In the genomic region with DNA sequence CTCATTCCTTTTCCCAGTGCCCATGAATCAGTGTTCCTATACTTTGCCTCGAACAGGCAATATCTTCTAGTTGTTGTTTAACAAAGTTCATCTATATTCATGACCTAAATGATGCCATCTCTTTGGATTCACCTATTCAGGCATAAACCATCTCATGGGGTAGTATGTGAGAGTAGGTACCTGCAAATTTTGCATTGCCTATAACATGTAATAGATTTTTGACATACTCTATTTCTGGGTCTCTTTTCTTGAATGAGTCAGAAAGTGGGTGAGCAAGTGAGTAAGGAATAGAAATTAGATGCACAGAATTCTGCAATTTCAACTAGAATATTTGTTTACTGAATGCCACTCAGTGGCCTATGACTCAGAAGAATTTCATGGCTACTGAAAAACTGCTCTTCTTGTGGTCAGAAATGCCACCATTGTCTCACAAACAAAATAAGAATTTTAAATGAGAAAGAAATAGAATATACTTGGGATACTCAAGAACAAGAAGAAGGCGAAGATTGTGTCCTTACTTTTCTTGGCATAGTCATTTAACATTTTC, we compare ENCODE assay signal across 32 cellular contexts.
DNase-seq lines count a peak whose midpoint lies in the region; ATAC-seq, FAIRE-seq and TF ChIP-seq lines count a peak whose summit lies in the region.
"Had no signal": no experiment of that assay in that cellular context is flagged by ENCODE, and none has a peak within 500 bp of the region (broad histone marks: within the 10 kb centered on the region; RNA-seq: fewer than 3 reads in every experiment).

No MANE protein-coding gene starts in this region.

- TF ChIP-seq RAD21 in A549 (conservative IDR thresholded peaks at IDR 0.05 in 1 of 2, IDR thresholded peaks at IDR 0.05 in 1 of 2): no peak
- no peak for TF ChIP-seq RAD21 in HepG2 (CRISPR knock-in tag; IDR thresholded peaks at IDR 0.05)

- no peak for DNase-seq in A549 (ENCODE audit: low read depth in 1 of 2, low spot score in 1 of 2)
- DNase-seq in HT1080 (ENCODE audit: low read depth): peak; percentile 58
- no peak for DNase-seq in astrocyte (ENCODE audit: low read depth)
- peak; percentile 7 for DNase-seq in iris pigment epithelial cell (ENCODE audit: low read depth)
- DNase-seq in Calu3: no peak
- DNase-seq in HepG2 (ENCODE audit: low spot score): no peak
- DNase-seq in AML-193 (lab: John Stamatoyannopoulos, UW): no peak
- DNase-seq in GM20000 (ENCODE audit: low spot score): no peak
- DNase-seq: activated B cell treated with CpG ODN at 0.5 μM for 24 hours; activated CD4-positive, alpha-beta T cell treated with anti-CD3 and anti-CD28 coated beads, Interleukin-2, amount 50 U/mL, for 4 hours; activated naive CD4-positive, alpha-beta T cell; activated T-cell treated with anti-CD3 and anti-CD28 coated beads, Interleukin-2, amount 50 U/mL, for 72 hours; amygdala; CD8-positive, alpha-beta T cell; colonic mucosa; left lung; naive thymus-derived CD4-positive, alpha-beta T cell; NCI-H1092 treated with DMSO at 0.1 percent for 48 hours; NCI-H187; NCI-H524 treated with DMSO at 0.1 percent for 48 hours; NK-92 treated with Interleukin-12 subunit alpha and Interleukin-12 subunit beta, amount 100 ng/mL, for 24 hours; SIG-M5; stimulated activated naive CD8-positive, alpha-beta T cell treated with anti-CD3 and anti-CD28 coated beads, Interleukin-15, Interleukin-2, amounts not matched to agents 100 U/mL and 50 U/mL, for 24 hours; T1000 had no signal

- WGBS in A549 (ENCODE audit: missing lambda C conversion rate): 53% methylated on average over 2 of the region's 2 CpGs
- 8% methylated on average over 2 of the region's 2 CpGs for WGBS in HepG2 (ENCODE audit: low lambda C conversion rate)

- H3K4me3 ChIP-seq in A549 (no peak overlapping the region), astrocyte (ENCODE audit: insufficient read depth, low read depth, low read length) (no peak overlapping the region), HepG2 (replicated peaks in 1 of 3; ENCODE audit: insufficient read depth in 1 of 3, low read depth in 2 of 3, low read length in 3 of 3) (no peak overlapping the region)
- H3K4me3 ChIP-seq: cardiac muscle cell, colonic mucosa, esophagus muscularis mucosa, left lung, prostate gland, vagina had no signal

- in situ Hi-C loops in HepG2 (cut with HindIII; ENCODE audit: extremely low pct_ligation_motif_present, low pct_unique_long_range_greater_than_20kb): no loop called here

- TF ChIP-seq POLR2A in A549 (IDR thresholded peaks at IDR 0.05; ENCODE audit: low read length) (no peak), HepG2 (IDR thresholded peaks at IDR 0.05; ENCODE audit: insufficient read depth in 1 of 2, low read depth in 2 of 2, low read length in 2 of 2) (no peak)

- TF ChIP-seq EP300 in A549 (IDR thresholded peaks at IDR 0.05) (no peak), HepG2 (IDR thresholded peaks at IDR 0.05; ENCODE audit: low read depth in 2 of 2, low read length in 2 of 2) (no peak), HepG2 (CRISPR knock-in tag; IDR thresholded peaks at IDR 0.05; ENCODE audit: borderline replicate concordance) (no peak)

- no peaks in the 10 kb centered on the region for H3K9me3 ChIP-seq in A549
- no peaks in the 10 kb centered on the region for H3K9me3 ChIP-seq in astrocyte (ENCODE audit: insufficient read depth, low read depth, low read length)
- H3K9me3 ChIP-seq in HepG2 (ENCODE audit: low read length): no peaks in the 10 kb centered on the region
- H3K9me3 ChIP-seq: colonic mucosa, esophagus muscularis mucosa, left lung, prostate gland, vagina had no signal

- H3K27ac ChIP-seq in A549 (no peak overlapping the region), astrocyte (ENCODE audit: low read depth, low read length) (peak overlapping the region; percentile 6), HepG2 (ENCODE audit: extremely low read length, insufficient read depth, low read length) (no peak overlapping the region)
- H3K27ac ChIP-seq: cardiac muscle cell, colonic mucosa, esophagus muscularis mucosa, HL-60, left lung, prostate gland, vagina had no signal

- no peak overlapping the region for H3K4me3 Mint-ChIP-seq in astrocyte (ENCODE audit: unreplicated experiment)
- no peak overlapping the region for H3K4me3 Mint-ChIP-seq in Calu3 (ENCODE audit: low read depth, unreplicated experiment)
- H3K4me3 Mint-ChIP-seq: activated B cell treated with CpG ODN at 0.5 μM for 24 hours; activated T-cell treated with anti-CD3 and anti-CD28 coated beads, Interleukin-2, amount 50 U/mL, for 72 hours; B cell; CD8-positive, alpha-beta T cell; mesothelial cell of epicardium; naive thymus-derived CD4-positive, alpha-beta T cell had no signal

- no peak overlapping the region for H2AFZ ChIP-seq in astrocyte (ENCODE audit: low read depth, low read length)
- H2AFZ ChIP-seq in HepG2 (ENCODE audit: low read length): no peak overlapping the region

- H3K79me2 ChIP-seq in astrocyte (ENCODE audit: insufficient read depth, low read length) (no peaks in the 10 kb centered on the region), HepG2 (ENCODE audit: insufficient read depth, low read length) (no peaks in the 10 kb centered on the region)

- H3K27me3 ChIP-seq in astrocyte (ENCODE audit: insufficient read depth, low read length) (no peaks in the 10 kb centered on the region), HepG2 (ENCODE audit: control insufficient read depth in 1 of 2, insufficient read depth in 2 of 2, low read length in 2 of 2) (no peaks in the 10 kb centered on the region)
- H3K27me3 ChIP-seq: cardiac muscle cell, colonic mucosa, esophagus muscularis mucosa, left lung, vagina had no signal

- no peaks in the 10 kb centered on the region for H3K27me3 Mint-ChIP-seq in astrocyte (ENCODE audit: low read depth, unreplicated experiment)
- no peaks in the 10 kb centered on the region for H3K27me3 Mint-ChIP-seq in Calu3 (ENCODE audit: unreplicated experiment)
- H3K27me3 Mint-ChIP-seq: activated B cell treated with CpG ODN at 0.5 μM for 24 hours, B cell had no signal

- intact Hi-C loops in Calu3 (cut with micrococcal nuclease; ENCODE audit: unreplicated experiment) (no loop called here), HepG2 (cut with micrococcal nuclease; ENCODE audit: unreplicated experiment) (no loop called here)

- no peaks in the 10 kb centered on the region for H3K9me3 Mint-ChIP-seq in astrocyte (ENCODE audit: unreplicated experiment)
- H3K9me3 Mint-ChIP-seq in Calu3 (ENCODE audit: low read depth, unreplicated experiment): no peaks in the 10 kb centered on the region
- H3K9me3 Mint-ChIP-seq: activated B cell treated with CpG ODN at 0.5 μM for 24 hours; activated T-cell treated with anti-CD3 and anti-CD28 coated beads, Interleukin-2, amount 50 U/mL, for 72 hours; CD8-positive, alpha-beta T cell; mesothelial cell of epicardium; naive thymus-derived CD4-positive, alpha-beta T cell had no signal

- H3K9ac ChIP-seq in astrocyte (ENCODE audit: low read length) (no peak overlapping the region), HepG2 (ENCODE audit: insufficient read depth, low read depth, low read length) (no peak overlapping the region)

- CTCF ChIA-PET in A549 (lab: Yijun Ruan, JAX) (no interaction called here), Calu3 (lab: Charles Lee) (no interaction called here), HepG2 (lab: Yijun Ruan, JAX; ENCODE audit: low intra/inter-chr PET ratio, low total read pairs) (no interaction called here)

- no peak overlapping the region for H3K27ac Mint-ChIP-seq in astrocyte (ENCODE audit: unreplicated experiment)
- H3K27ac Mint-ChIP-seq in Calu3 (ENCODE audit: unreplicated experiment): no peak overlapping the region
- H3K27ac Mint-ChIP-seq: activated B cell treated with CpG ODN at 0.5 μM for 24 hours; activated T-cell treated with anti-CD3 and anti-CD28 coated beads, Interleukin-2, amount 50 U/mL, for 72 hours; B cell; CD8-positive, alpha-beta T cell; mesothelial cell of epicardium; naive thymus-derived CD4-positive, alpha-beta T cell had no signal

- H3K36me3 Mint-ChIP-seq in astrocyte (ENCODE audit: low read depth, unreplicated experiment): no peaks in the 10 kb centered on the region
- no peaks in the 10 kb centered on the region for H3K36me3 Mint-ChIP-seq in Calu3 (ENCODE audit: insufficient read depth, unreplicated experiment)
- H3K36me3 Mint-ChIP-seq: CD8-positive, alpha-beta T cell; mesothelial cell of epicardium; naive thymus-derived CD4-positive, alpha-beta T cell had no signal

- no TSS peak for BruUV-seq in Calu3 (replicated peaks; lab: Mats Ljungman, UMichigan)
- BruUV-seq in HepG2 (replicated peaks; lab: Mats Ljungman, UMichigan): no TSS peak

- H3K36me3 ChIP-seq in astrocyte (ENCODE audit: insufficient read depth, low read length): peaks cover 13% of the 10 kb centered on the region
- H3K36me3 ChIP-seq in HepG2 (replicated peaks in 1 of 2; ENCODE audit: control insufficient read depth in 1 of 2, insufficient read depth in 2 of 2, low read length in 2 of 2): no peaks in the 10 kb centered on the region
- H3K36me3 ChIP-seq: cardiac muscle cell, colonic mucosa, esophagus muscularis mucosa, left lung, prostate gland, vagina had no signal

- H3K4me1 Mint-ChIP-seq in astrocyte (ENCODE audit: low read depth, unreplicated experiment) (peaks cover 18% of the 10 kb centered on the region), Calu3 (ENCODE audit: low read depth, unreplicated experiment) (peaks cover 9% of the 10 kb centered on the region)
- H3K4me1 Mint-ChIP-seq: activated B cell treated with CpG ODN at 0.5 μM for 24 hours; B cell; naive thymus-derived CD4-positive, alpha-beta T cell had no signal

- H3K4me2 ChIP-seq in A549: peak overlapping the region; percentile 22; the same call in 1 of the 3 replicates
- H3K4me2 ChIP-seq in astrocyte (ENCODE audit: low read length): no peak overlapping the region
- H3K4me2 ChIP-seq in HepG2 (ENCODE audit: low read depth, low read length): no peak overlapping the region

- FAIRE-seq in A549 (lab: Jason Lieb, UNC): no peak
- FAIRE-seq in astrocyte (lab: Jason Lieb, UNC): no peak
- FAIRE-seq in HepG2 (lab: Jason Lieb, UNC): no peak
- FAIRE-seq: A204.1 had no signal

- no peak for ATAC-seq in A549
- no peak for ATAC-seq in HepG2
- ATAC-seq: activated T-cell treated with anti-CD3 and anti-CD28 coated beads, Interleukin-2, amount 50 U/mL, for 72 hours; CD8-positive, alpha-beta T cell; left lung; naive thymus-derived CD4-positive, alpha-beta T cell; stimulated activated naive CD8-positive, alpha-beta T cell treated with anti-CD3 and anti-CD28 coated beads, Interleukin-15, Interleukin-2, amounts not matched to agents 100 U/mL and 50 U/mL, for 24 hours had no signal

- H3K4me1 ChIP-seq in A549 (peaks cover 17% of the 10 kb centered on the region; the same call in 2 of the 3 replicates), astrocyte (ENCODE audit: insufficient read depth, low read length) (peaks cover 8% of the 10 kb centered on the region), HepG2 (ENCODE audit: insufficient read depth, low read length) (no peaks in the 10 kb centered on the region)
- H3K4me1 ChIP-seq: colonic mucosa, esophagus muscularis mucosa, left lung, prostate gland, vagina had no signal

- TF ChIP-seq CTCF in A549 (IDR thresholded peaks at IDR 0.05) (no peak), astrocyte (IDR thresholded peaks at IDR 0.05; ENCODE audit: insufficient read depth, low read depth, low read length) (no peak), Calu3 (IDR thresholded peaks at IDR 0.05; ENCODE audit: unreplicated experiment) (no peak), HepG2 (CRISPR knock-in tag; IDR thresholded peaks at IDR 0.05) (no peak), GM20000 (IDR thresholded peaks at IDR 0.05; ENCODE audit: extremely low read depth, missing control alignments) (no peak)

- no peaks in the 10 kb centered on the region for H4K20me1 ChIP-seq in astrocyte (ENCODE audit: insufficient read depth, low read length)
- no peaks in the 10 kb centered on the region for H4K20me1 ChIP-seq in HepG2 (ENCODE audit: insufficient read depth, low read length)

- POLR2A ChIA-PET in A549 (lab: Yijun Ruan, JAX): no interaction called here
- POLR2A ChIA-PET in HepG2 (lab: Yijun Ruan, JAX): no interaction called here

Comparison
In these comparisons a context has a peak if more than half of its experiments do, and no peak if none do; other contexts are left out.
1. DNase-seq: peak in HT1080 (single experiment) and iris pigment epithelial cell (single experiment); none in A549 (0 of 2), astrocyte (single experiment), Calu3 (single experiment), HepG2 (single experiment), AML-193 (0 of 2) and GM20000 (single experiment).